28 cellular contexts compared by ENCODE assay signal in the genomic region with DNA sequence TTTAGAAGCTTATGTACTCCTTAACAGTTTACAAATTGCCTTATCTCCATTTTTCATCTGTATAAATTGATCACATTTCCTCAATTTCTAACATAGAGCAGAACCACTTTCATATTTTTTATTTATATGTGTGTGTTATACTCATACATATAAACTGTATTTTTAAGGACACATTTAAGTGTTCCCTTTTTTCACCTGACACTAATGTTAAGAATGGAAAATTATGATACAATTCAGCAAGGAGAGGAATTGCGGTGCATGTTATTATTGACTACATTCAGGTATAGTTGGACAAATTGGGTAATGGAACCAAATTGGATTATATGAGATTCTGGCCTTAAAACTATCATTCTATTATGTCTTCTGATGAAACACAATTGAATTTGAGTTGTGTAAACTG.
DNase-seq lines count a peak whose midpoint lies in the region; ATAC-seq and TF ChIP-seq lines count a peak whose summit lies in the region.
"Had no signal": no experiment of that assay in that cellular context is flagged by ENCODE, and none has a peak within 500 bp of the region (broad histone marks: within the 10 kb centered on the region; RNA-seq: fewer than 3 reads in every experiment).

No MANE protein-coding gene starts in this region.

- H3K36me3 ChIP-seq in BE2C (no peaks in the 10 kb centered on the region), heart left ventricle (no peaks in the 10 kb centered on the region)
- H3K36me3 ChIP-seq: BLaER1; BLaER1 treated with 17β-estradiol and CSF1 and Interleukin-3, amounts not matched to agents 10 nM and 100 nM had no signal

- TF ChIP-seq POLR2A in heart left ventricle (IDR thresholded peaks at IDR 0.05): no peak

- no peak for DNase-seq in BE2C
- peak; percentile 93 for DNase-seq in SK-N-DZ (ENCODE audit: low spot score)
- no peak for DNase-seq in heart left ventricle
- DNase-seq: 8988T; ACHN; AML-193; C1 segment of cervical spinal cord; Caco-2; Calu3; CD4-positive, alpha-beta memory T cell; CD4-positive, alpha-beta T cell; CD4-positive, CD25-positive, alpha-beta regulatory T cell; CD8-positive, alpha-beta memory T cell; CD8-positive, alpha-beta T cell; COR-L47; DMS 273 treated with DMSO at 0.1 percent for 48 hours; DMS153; DMS53; DMS79; DMS79 treated with DMSO at 0.1 percent for 48 hours; DND-41; EL had no signal

- no peak overlapping the region for H3K27ac ChIP-seq in heart left ventricle
- H3K27ac ChIP-seq: 22Rv1; A549; BLaER1; BLaER1 treated with 17β-estradiol and CSF1 and Interleukin-3, amounts not matched to agents 10 nM and 100 nM; C4-2B had no signal

- H3K9me3 ChIP-seq in BE2C (no peaks in the 10 kb centered on the region), heart left ventricle (peaks cover 0 to 7% (median 0%) of the 10 kb centered on the region in 12 donors)
- H3K9me3 ChIP-seq: BLaER1, Caco-2 had no signal

- H3K27me3 ChIP-seq in BE2C (no peaks in the 10 kb centered on the region), heart left ventricle (no peaks in the 10 kb centered on the region)
- H3K27me3 ChIP-seq: BLaER1; BLaER1 treated with 17β-estradiol and CSF1 and Interleukin-3, amounts not matched to agents 10 nM and 100 nM had no signal

- peak overlapping the region; percentile 45 for H3K4me3 ChIP-seq in BE2C (ENCODE audit: low read depth, low read length)
- H3K4me3 ChIP-seq in heart left ventricle: no peak overlapping the region
- H3K4me3 ChIP-seq: A549; BLaER1; BLaER1 treated with 17β-estradiol and CSF1 and Interleukin-3, amounts not matched to agents 10 nM and 100 nM had no signal

- peaks cover 19% of the 10 kb centered on the region for H3K4me1 ChIP-seq in BE2C
- no peaks in the 10 kb centered on the region for H3K4me1 ChIP-seq in heart left ventricle
- H3K4me1 ChIP-seq: BLaER1; BLaER1 treated with 17β-estradiol and CSF1 and Interleukin-3, amounts not matched to agents 10 nM and 100 nM; Caco-2 had no signal

- intact Hi-C loops in heart left ventricle (cut with DNase I): no loop called here

- ATAC-seq in GM18858 (IDR thresholded peaks at IDR 0.05; ENCODE audit: unreplicated experiment): no peak
- ATAC-seq in heart left ventricle: no peak
- ATAC-seq: A549; CD8-positive, alpha-beta T cell had no signal

- 92 to 100% (median 94%) methylated on average over 1 of the region's 1 CpG for WGBS in heart left ventricle, 4 donors

- no peak for TF ChIP-seq CTCF in BE2C (IDR thresholded peaks at IDR 0.05; ENCODE audit: low read depth, low read length)
- no peak for TF ChIP-seq CTCF in heart left ventricle (IDR thresholded peaks at IDR 0.05)
